Comparison of ENCODE assay signal across 1 cellular context in genomic region chr17:28571255-28572122, GRCh38.
TF ChIP-seq lines count a peak whose summit lies in the region.

Gene PIGS, minus strand, starts transcription at chr17:28571524. Its CDS starts 28 bp downstream, at chr17:28571496.

TF ChIP-seq in HepG2, 621 proteins besides CTCF, POLR2A, EP300 and RAD21 (continued from another document and continues in another):
- TF ChIP-seq ZNF503 (CRISPR knock-in tag; IDR thresholded peaks at IDR 0.05) (peak; percentile 16; the same call in 1 of the 2 replicates), NCOA5 (CRISPR knock-in tag; IDR thresholded peaks at IDR 0.05) (no peak), ZNF251 (CRISPR knock-in tag; IDR thresholded peaks at IDR 0.05) (no peak), FOXC1 (CRISPR knock-in tag; IDR thresholded peaks at IDR 0.05; ENCODE audit: borderline replicate concordance) (peak; percentile 47), ZNF543 (CRISPR knock-in tag; IDR thresholded peaks at IDR 0.05) (0 out of 2 replicates have a peak, but pooled peaks have one; percentile 15), SNAI1 (CRISPR knock-in tag; IDR thresholded peaks at IDR 0.05; ENCODE audit: borderline replicate concordance) (no peak), ZNF136 (CRISPR knock-in tag; IDR thresholded peaks at IDR 0.05; ENCODE audit: low read depth) (no peak), HDAC1 (CRISPR knock-in tag; IDR thresholded peaks at IDR 0.05) (peak; percentile 80; the same call in 1 of the 2 replicates), CENPBD1 (CRISPR knock-in tag; IDR thresholded peaks at IDR 0.05; ENCODE audit: borderline replicate concordance, low read depth) (no peak), JUN (CRISPR knock-in tag; IDR thresholded peaks at IDR 0.05) (no peak), MYNN (CRISPR knock-in tag; IDR thresholded peaks at IDR 0.05; ENCODE audit: low read depth) (0 out of 2 replicates have a peak, but pooled peaks have one; percentile 41), ZNF10 (CRISPR knock-in tag; IDR thresholded peaks at IDR 0.05; ENCODE audit: borderline replicate concordance, low read depth) (no peak), ZNF788 (CRISPR knock-in tag; IDR thresholded peaks at IDR 0.05; ENCODE audit: borderline replicate concordance) (0 out of 2 replicates have a peak, but pooled peaks have one; percentile 27), NFYC (CRISPR knock-in tag; IDR thresholded peaks at IDR 0.05) (peak; percentile 88), ZBTB2 (CRISPR knock-in tag; IDR thresholded peaks at IDR 0.05; ENCODE audit: low read depth) (no peak), NR2F2 (IDR thresholded peaks at IDR 0.05; ENCODE audit: borderline replicate concordance, low read depth) (no peak), ZNF629 (CRISPR knock-in tag; conservative IDR thresholded peaks at IDR 0.05) (no peak), GATAD1 (CRISPR knock-in tag; IDR thresholded peaks at IDR 0.05) (peak; percentile 73), ZNF382 (CRISPR knock-in tag; IDR thresholded peaks at IDR 0.05; ENCODE audit: borderline replicate concordance) (no peak), PPARG (CRISPR knock-in tag; conservative IDR thresholded peaks at IDR 0.05) (no peak), ZNF484 (CRISPR knock-in tag; IDR thresholded peaks at IDR 0.05; ENCODE audit: borderline replicate concordance, low read depth) (no peak), SRSF4 (IDR thresholded peaks at IDR 0.05; ENCODE audit: low read depth, low read length, poor library complexity, severe bottlenecking) (no peak), HMGA1 (CRISPR knock-in tag; conservative IDR thresholded peaks at IDR 0.05) (no peak), ADNP (CRISPR knock-in tag; IDR thresholded peaks at IDR 0.05) (no peak), ZHX1 (CRISPR knock-in tag; IDR thresholded peaks at IDR 0.05; ENCODE audit: low read depth) (peak; percentile 87; the same call in 1 of the 2 replicates), ZSCAN22 (CRISPR knock-in tag; IDR thresholded peaks at IDR 0.05) (no peak), JUNB (CRISPR knock-in tag; IDR thresholded peaks at IDR 0.05; ENCODE audit: borderline replicate concordance) (no peak), REST (IDR thresholded peaks at IDR 0.05; ENCODE audit: borderline replicate concordance in 1 of 2, low read depth in 1 of 2, low read length in 2 of 2) (no peak), DBP (CRISPR knock-in tag; IDR thresholded peaks at IDR 0.05; ENCODE audit: not compliant biosample characterization) (peak; percentile 51), HBP1 (CRISPR knock-in tag; IDR thresholded peaks at IDR 0.05; ENCODE audit: low read depth) (no peak), AKNA (CRISPR knock-in tag; IDR thresholded peaks at IDR 0.05; ENCODE audit: borderline replicate concordance) (no peak), PREB (CRISPR knock-in tag; IDR thresholded peaks at IDR 0.05) (no peak), ZNF780A (CRISPR knock-in tag; IDR thresholded peaks at IDR 0.05) (no peak), MXD4 (CRISPR knock-in tag; IDR thresholded peaks at IDR 0.05) (no peak), ZNF891 (CRISPR knock-in tag; IDR thresholded peaks at IDR 0.05) (no peak), KLF11 (CRISPR knock-in tag; IDR thresholded peaks at IDR 0.05) (no peak; the same call in 1 of the 2 replicates), ZNF782 (CRISPR knock-in tag; IDR thresholded peaks at IDR 0.05; ENCODE audit: borderline replicate concordance) (peak; percentile 35; the same call in 1 of the 2 replicates), GTF2F1 (IDR thresholded peaks at IDR 0.05; ENCODE audit: low read length) (no peak), ATM (IDR thresholded peaks at IDR 0.05; ENCODE audit: borderline replicate concordance) (no peak), RARG (CRISPR knock-in tag; IDR thresholded peaks at IDR 0.05; ENCODE audit: low read depth) (no peak), ZNF775 (CRISPR knock-in tag; IDR thresholded peaks at IDR 0.05; ENCODE audit: borderline replicate concordance) (no peak), ZNF329 (CRISPR knock-in tag; IDR thresholded peaks at IDR 0.05; ENCODE audit: low read depth) (no peak), SRSF1 (optimal IDR thresholded peaks at IDR 0.05; ENCODE audit: low read depth, low read length) (no peak), ZKSCAN1 (IDR thresholded peaks at IDR 0.05; ENCODE audit: low read length) (no peak), SMARCE1 (IDR thresholded peaks at IDR 0.05; ENCODE audit: borderline replicate concordance) (no peak), CREB1 (IDR thresholded peaks at IDR 0.05) (no peak), CREB1 (CRISPR knock-in tag; IDR thresholded peaks at IDR 0.05) (no peak; the same call in 1 of the 2 replicates), TBX3 (IDR thresholded peaks at IDR 0.05; ENCODE audit: borderline replicate concordance) (no peak), TBX2 (CRISPR knock-in tag; IDR thresholded peaks at IDR 0.05; ENCODE audit: borderline replicate concordance) (peak; percentile 79)
